ENCODE assay signal across 2 cellular contexts in the genomic region with DNA sequence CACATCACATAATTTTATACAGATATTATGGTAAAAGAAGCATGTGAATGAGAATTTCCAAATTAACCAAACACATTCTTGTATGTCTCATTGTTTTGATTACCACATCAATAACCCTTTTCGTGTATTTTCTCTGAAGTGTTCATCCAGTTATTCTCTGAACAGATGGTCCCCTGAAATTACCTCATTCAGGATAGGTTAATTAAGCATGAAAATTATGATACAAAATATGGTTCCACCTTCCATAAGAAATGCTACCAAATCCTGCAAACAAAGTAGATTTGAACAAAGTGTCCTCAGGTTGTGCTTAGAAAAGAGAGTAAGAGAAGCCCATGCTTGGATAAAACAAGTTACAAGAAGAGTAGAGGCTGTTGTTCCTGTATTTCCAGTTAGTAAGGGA.
TF ChIP-seq lines count a peak whose summit lies in the region.

No MANE protein-coding gene starts in this region.

TF ChIP-seq in SK-N-SH treated with all-trans-retinoic acid at 6 μM for 48 hours, 23 proteins besides CTCF, POLR2A, EP300 and RAD21 (continued from another document):
- TF ChIP-seq BACH2 (CRISPR knock-in tag; IDR thresholded peaks at IDR 0.05; ENCODE audit: borderline replicate concordance) (no peak), ARNTL (CRISPR knock-in tag; IDR thresholded peaks at IDR 0.05; ENCODE audit: borderline replicate concordance, low read depth) (no peak), GLIS3 (CRISPR knock-in tag; IDR thresholded peaks at IDR 0.05) (no peak), OSR1 (CRISPR knock-in tag; IDR thresholded peaks at IDR 0.05) (no peak)
TF ChIP-seq in SK-N-SH treated with all-trans-retinoic acid at 6 μM for 48 hours: peak in this region for 0.

TF ChIP-seq in SK-N-SH, 30 proteins besides CTCF, POLR2A, EP300 and RAD21 (continued from another document):
- TF ChIP-seq, protein P1, sequence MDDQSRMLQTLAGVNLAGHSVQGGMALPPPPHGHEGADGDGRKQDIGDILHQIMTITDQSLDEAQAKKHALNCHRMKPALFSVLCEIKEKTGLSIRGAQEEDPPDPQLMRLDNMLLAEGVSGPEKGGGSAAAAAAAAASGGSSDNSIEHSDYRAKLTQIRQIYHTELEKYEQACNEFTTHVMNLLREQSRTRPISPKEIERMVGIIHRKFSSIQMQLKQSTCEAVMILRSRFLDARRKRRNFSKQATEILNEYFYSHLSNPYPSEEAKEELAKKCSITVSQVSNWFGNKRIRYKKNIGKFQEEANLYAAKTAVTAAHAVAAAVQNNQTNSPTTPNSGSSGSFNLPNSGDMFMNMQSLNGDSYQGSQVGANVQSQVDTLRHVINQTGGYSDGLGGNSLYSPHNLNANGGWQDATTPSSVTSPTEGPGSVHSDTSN (IDR thresholded peaks at IDR 0.05) = no peak
- TF ChIP-seq ELF1 (IDR thresholded peaks at IDR 0.05) = no peak
TF ChIP-seq in SK-N-SH: peak in this region for 0.
